ENCODE assay signal across 18 cellular contexts in genomic region chr14:77714926-77715325, GRCh38. TPM values are rescaled to one million over a fixed set of nuclear protein-coding genes. Genes with fewer than 3 reads are reported as not detected.
DNase-seq lines count a peak whose midpoint lies in the region; ATAC-seq lines count a peak whose summit lies in the region.
"Had no signal": no experiment of that assay in that cellular context is flagged by ENCODE, and none has a peak within 500 bp of the region (broad histone marks: within the 10 kb centered on the region; RNA-seq: fewer than 3 reads in every experiment).

No MANE protein-coding gene starts in this region.

- H3K4me3 Mint-ChIP-seq in activated naive CD4-positive, alpha-beta T cell treated with anti-CD3 and anti-CD28 coated beads for 36 hours = no peak overlapping the region
- no peak overlapping the region for H3K4me3 Mint-ChIP-seq in stimulated activated memory B cell treated with anti-CD40 and anti-IgM and Interleukin-4, amounts not matched to agents 10 μg/mL and 1 μg/mL and 100 μg/mL, for 72 hours
- H3K4me3 Mint-ChIP-seq: type B pancreatic cell had no signal

- intact Hi-C loops in activated naive CD4-positive, alpha-beta T cell treated with anti-CD3 and anti-CD28 coated beads for 36 hours (cut with micrococcal nuclease) = loop anchor here (5.0 kb wide), 1 partner anchor 37 kb away; no protein-coding TSS in a partner anchor

- peak; percentile 35 for DNase-seq in activated naive CD4-positive, alpha-beta T cell treated with anti-CD3 and anti-CD28 coated beads for 36 hours
- no peak for DNase-seq in activated naive CD4-positive, alpha-beta T cell (lab: John Stamatoyannopoulos, UW)
- no peak for DNase-seq in activated naive CD4-positive, alpha-beta T cell treated with anti-CD3 and anti-CD28 coated beads, Interleukin-2, amount 50 U/mL, for 72 hours (ENCODE audit: low spot score in 2 of 2)
- DNase-seq in NCI-H524 (lab: John Stamatoyannopoulos, UW) (no peak), kidney glomerular epithelial cell (lab: John Stamatoyannopoulos, UW) (no peak)
- DNase-seq: COR-L47; hippocampal formation; islet precursor cell; NCI-H1105 treated with DMSO at 0.1 percent for 48 hours; NCI-H2107; NCI-H524 treated with DMSO at 0.1 percent for 48 hours; occipital lobe; retina; stimulated activated naive CD4-positive, alpha-beta T cell treated with Interleukin-2 at 50 U/mL for 16 hours had no signal

- no peaks in the 10 kb centered on the region for H3K27me3 Mint-ChIP-seq in activated naive CD4-positive, alpha-beta T cell treated with anti-CD3 and anti-CD28 coated beads for 36 hours (ENCODE audit: low read depth)
- H3K27me3 Mint-ChIP-seq in stimulated activated memory B cell treated with anti-CD40 and anti-IgM and Interleukin-4, amounts not matched to agents 10 μg/mL and 1 μg/mL and 100 μg/mL, for 72 hours = no peaks in the 10 kb centered on the region
- H3K27me3 Mint-ChIP-seq: type B pancreatic cell had no signal

- peak overlapping the region; percentile 73 for H3K27ac Mint-ChIP-seq in activated naive CD4-positive, alpha-beta T cell treated with anti-CD3 and anti-CD28 coated beads for 36 hours
- peak overlapping the region; percentile 61 to 92 for H3K27ac Mint-ChIP-seq in activated naive CD4-positive, alpha-beta T cell treated with anti-CD3 and anti-CD28 coated beads, Interleukin-2, amount 50 U/mL, for 72 hours
- H3K27ac Mint-ChIP-seq in stimulated activated memory B cell treated with anti-CD40 and anti-IgM and Interleukin-4, amounts not matched to agents 10 μg/mL and 1 μg/mL and 100 μg/mL, for 72 hours = peak overlapping the region; percentile 75
- H3K27ac Mint-ChIP-seq: type B pancreatic cell had no signal

- peaks cover 49% of the 10 kb centered on the region for H3K36me3 Mint-ChIP-seq in activated naive CD4-positive, alpha-beta T cell treated with anti-CD3 and anti-CD28 coated beads for 36 hours (ENCODE audit: low read depth)
- peaks cover 14 to 38% of the 10 kb centered on the region in 2 donors for H3K36me3 Mint-ChIP-seq in activated naive CD4-positive, alpha-beta T cell treated with anti-CD3 and anti-CD28 coated beads, Interleukin-2, amount 50 U/mL, for 72 hours
- H3K36me3 Mint-ChIP-seq in stimulated activated memory B cell treated with anti-CD40 and anti-IgM and Interleukin-4, amounts not matched to agents 10 μg/mL and 1 μg/mL and 100 μg/mL, for 72 hours = peaks cover 39% of the 10 kb centered on the region

- CTCF ChIA-PET in activated naive CD4-positive, alpha-beta T cell treated with anti-CD3 and anti-CD28 coated beads for 36 hours (lab: Charles Lee) = interaction anchor here (0.7 kb wide), 1 partner anchor 38 kb away, joined by 4 read pairs; no protein-coding TSS in a partner anchor

- H3K9me3 Mint-ChIP-seq in activated naive CD4-positive, alpha-beta T cell treated with anti-CD3 and anti-CD28 coated beads for 36 hours = no peaks in the 10 kb centered on the region
- no peaks in the 10 kb centered on the region for H3K9me3 Mint-ChIP-seq in activated naive CD4-positive, alpha-beta T cell treated with anti-CD3 and anti-CD28 coated beads, Interleukin-2, amount 50 U/mL, for 72 hours
- H3K9me3 Mint-ChIP-seq in stimulated activated memory B cell treated with anti-CD40 and anti-IgM and Interleukin-4, amounts not matched to agents 10 μg/mL and 1 μg/mL and 100 μg/mL, for 72 hours = no peaks in the 10 kb centered on the region
- H3K9me3 Mint-ChIP-seq: type B pancreatic cell had no signal

- H3K4me1 Mint-ChIP-seq in activated naive CD4-positive, alpha-beta T cell treated with anti-CD3 and anti-CD28 coated beads for 36 hours (ENCODE audit: low read depth) = peaks cover 32% of the 10 kb centered on the region
- H3K4me1 Mint-ChIP-seq in stimulated activated memory B cell treated with anti-CD40 and anti-IgM and Interleukin-4, amounts not matched to agents 10 μg/mL and 1 μg/mL and 100 μg/mL, for 72 hours = peaks cover 11% of the 10 kb centered on the region

- ATAC-seq in HG02870 (IDR thresholded peaks at IDR 0.05; ENCODE audit: unreplicated experiment) = peak; percentile 81
- ATAC-seq in activated naive CD4-positive, alpha-beta T cell treated with anti-CD3 and anti-CD28 coated beads, Interleukin-2, amount 50 U/mL, for 72 hours = peak; percentile 63 to 88
- ATAC-seq in stimulated activated memory B cell treated with anti-CD40 and anti-IgM and Interleukin-4, amounts not matched to agents 10 μg/mL and 1 μg/mL and 100 μg/mL, for 72 hours = no peak
- ATAC-seq in HG03139 (IDR thresholded peaks at IDR 0.05; ENCODE audit: unreplicated experiment) = no peak

RNA-seq across cellular contexts. Expression of gene SLIRP, which starts 7.0 kb away (rescaled TPM):
- total RNA-seq in activated naive CD4-positive, alpha-beta T cell treated with anti-CD3 and anti-CD28 coated beads for 36 hours = 100 to 1,000 TPM; 134 to 149 TPM
- 100 to 1,000 TPM in 1 of 2 donors, 10 to 100 TPM in 1; 45.9 to 123 TPM for total RNA-seq in activated naive CD4-positive, alpha-beta T cell treated with anti-CD3 and anti-CD28 coated beads, Interleukin-2, amount 50 U/mL, for 72 hours

RNA-seq across cellular contexts. Expression of gene ALKBH1, which starts 7.1 kb away (rescaled TPM):
- total RNA-seq in activated naive CD4-positive, alpha-beta T cell treated with anti-CD3 and anti-CD28 coated beads for 36 hours = 10 to 100 TPM; 13.5 to 14.5 TPM
- total RNA-seq in activated naive CD4-positive, alpha-beta T cell treated with anti-CD3 and anti-CD28 coated beads, Interleukin-2, amount 50 U/mL, for 72 hours = 10 to 100 TPM; 16.6 to 17.2 TPM

RNA-seq across cellular contexts. Expression of gene SNW1, which starts 46.0 kb away (rescaled TPM):
- 100 to 1,000 TPM; 117 to 129 TPM for total RNA-seq in activated naive CD4-positive, alpha-beta T cell treated with anti-CD3 and anti-CD28 coated beads for 36 hours
- 100 to 1,000 TPM; 105 to 142 TPM for total RNA-seq in activated naive CD4-positive, alpha-beta T cell treated with anti-CD3 and anti-CD28 coated beads, Interleukin-2, amount 50 U/mL, for 72 hours

Comparison
In these comparisons a context has a peak if more than half of its experiments do, and no peak if none do; other contexts are left out.
1. ATAC-seq: peak in HG02870 (single experiment) and activated naive CD4-positive, alpha-beta T cell treated with anti-CD3 and anti-CD28 coated beads, Interleukin-2, amount 50 U/mL, for 72 hours (2 of 2); none in stimulated activated memory B cell treated with anti-CD40 and anti-IgM and Interleukin-4, amounts not matched to agents 10 μg/mL and 1 μg/mL and 100 μg/mL, for 72 hours (single experiment) and HG03139 (single experiment).
2. Peak in every context shown above with its lines, with median percentiles within 50 percentile points of each other: H3K27ac Mint-ChIP-seq.